Comparison of ENCODE assay signal across 28 cellular contexts in the genomic region with DNA sequence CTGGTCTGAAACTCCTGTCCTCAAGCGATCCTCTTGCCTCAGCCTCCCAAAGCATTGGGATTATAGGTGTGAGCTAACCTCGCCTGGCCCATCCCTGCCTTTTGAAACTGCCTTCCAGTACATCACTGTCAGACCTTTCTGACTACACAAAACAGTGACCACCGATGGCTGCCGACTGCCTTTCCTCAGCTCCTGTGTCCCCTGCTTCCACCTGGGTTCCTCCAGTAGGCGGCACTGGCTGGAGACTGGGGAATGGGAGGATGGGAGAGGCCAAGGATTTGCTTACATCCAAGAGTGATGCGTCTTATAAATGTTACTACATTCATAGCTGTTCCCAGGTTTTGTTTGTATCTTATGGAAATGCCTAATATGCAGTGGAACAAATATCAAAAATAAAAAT.
"Had no signal": no experiment of that assay in that cellular context is flagged by ENCODE, and none has a peak within 500 bp of the region (broad histone marks: within the 10 kb centered on the region; RNA-seq: fewer than 3 reads in every experiment).

No MANE protein-coding gene starts in this region.

- H3K4me1 Mint-ChIP-seq: stimulated activated effector memory CD8-positive, alpha-beta T cell treated with anti-CD3 and anti-CD28 coated beads, Interleukin-12 subunit alpha, Interleukin-12 subunit beta, amount 100 ng/mL, for 72 hours had no signal

- H3K27ac ChIP-seq: neural progenitor cell, ovary, parathyroid adenoma, psoas muscle, right lobe of liver, sigmoid colon, stomach, thoracic aorta, thyroid gland, tibial nerve, upper lobe of left lung, vagina had no signal

- H3K27me3 ChIP-seq: neural progenitor cell, ovary, right lobe of liver, sigmoid colon, stomach, thyroid gland, tibial nerve, upper lobe of left lung, vagina had no signal

- H3K4me2 ChIP-seq: neural progenitor cell had no signal

- FAIRE-seq: small intestine, urothelium cell line had no signal

- H2AFZ ChIP-seq: neural progenitor cell, parathyroid adenoma had no signal

- H3K9ac ChIP-seq: neural progenitor cell, parathyroid adenoma had no signal

- DNase-seq: occipital lobe; ovary; posterior cingulate gyrus; psoas muscle; right cardiac atrium; right lobe of liver; sigmoid colon; small intestine; stimulated activated CD4-positive, alpha-beta T cell treated with anti-CD3 and anti-CD28 coated beads, Interleukin-15, amount 100 ng/mL, for 24 hours; stimulated activated CD4-positive, alpha-beta T cell treated with anti-CD3 and anti-CD28 coated beads, Interleukin-2, amount 100 ng/mL, for 24 hours; stimulated activated CD4-positive, alpha-beta T cell treated with anti-CD3 and anti-CD28 coated beads, Interleukin-2, amount 100 ng/mL, for 48 hours; stimulated activated CD4-positive, alpha-beta T cell treated with anti-CD3 and anti-CD28 coated beads, Interleukin-4, amount 100 ng/mL, for 24 hours; stimulated activated naive B cell treated with anti-CD40 and anti-IgM and Interleukin-4, amounts not matched to agents 10 μg/mL and 1 μg/mL and 100 μg/mL, for 72 hours; stimulated activated naive CD4-positive, alpha-beta T cell treated with Interleukin-2 at 50 U/mL for 16 hours; stomach; thyroid gland; trophoblast cell; upper lobe of left lung had no signal

- H3K4me3 Mint-ChIP-seq: nephron; neural progenitor cell; stimulated activated effector memory CD8-positive, alpha-beta T cell treated with anti-CD3 and anti-CD28 coated beads, Interleukin-12 subunit alpha, Interleukin-12 subunit beta, amount 100 ng/mL, for 72 hours; stimulated activated naive B cell treated with anti-CD40 and anti-IgM and Interleukin-4, amounts not matched to agents 10 μg/mL and 1 μg/mL and 100 μg/mL, for 72 hours; stimulated activated naive CD8-positive, alpha-beta T cell treated with anti-CD3 and anti-CD28 coated beads, Interleukin-15, Interleukin-2, amounts not matched to agents 100 ng/mL and 50 ng/mL, for 24 hours had no signal

- H3K9me3 Mint-ChIP-seq: nephron; neural progenitor cell; stimulated activated naive CD8-positive, alpha-beta T cell treated with anti-CD3 and anti-CD28 coated beads, Interleukin-15, Interleukin-2, amounts not matched to agents 100 ng/mL and 50 ng/mL, for 24 hours had no signal

- H3K4me3 ChIP-seq: neural progenitor cell, ovary, psoas muscle, right lobe of liver, sigmoid colon, stomach, thoracic aorta, thyroid gland, tibial nerve, upper lobe of left lung, vagina had no signal

- H3K36me3 ChIP-seq: neural progenitor cell, ovary, right lobe of liver, thoracic aorta, thyroid gland, upper lobe of left lung, vagina had no signal

- H3K9me3 ChIP-seq: ovary, psoas muscle, right lobe of liver, sigmoid colon, stomach, thoracic aorta, thyroid gland, tibial nerve, upper lobe of left lung, vagina had no signal

- H3K79me2 ChIP-seq: parathyroid adenoma had no signal

- H3K4me1 ChIP-seq: neural progenitor cell, parathyroid adenoma, psoas muscle, right lobe of liver, sigmoid colon, stomach, thyroid gland, upper lobe of left lung, vagina had no signal

- H3K27ac Mint-ChIP-seq: neural progenitor cell; progenitor cell of endocrine pancreas; stimulated activated effector memory CD8-positive, alpha-beta T cell treated with anti-CD3 and anti-CD28 coated beads, Interleukin-12 subunit alpha, Interleukin-12 subunit beta, amount 100 ng/mL, for 72 hours; stimulated activated naive B cell treated with anti-CD40 and anti-IgM and Interleukin-4, amounts not matched to agents 10 μg/mL and 1 μg/mL and 100 μg/mL, for 72 hours; stimulated activated naive CD8-positive, alpha-beta T cell treated with anti-CD3 and anti-CD28 coated beads, Interleukin-15, Interleukin-2, amounts not matched to agents 100 ng/mL and 50 ng/mL, for 24 hours had no signal

- ATAC-seq: psoas muscle; right cardiac atrium; right lobe of liver; stimulated activated effector memory CD8-positive, alpha-beta T cell treated with anti-CD3 and anti-CD28 coated beads, Interleukin-12 subunit alpha, Interleukin-12 subunit beta, amount 100 ng/mL, for 72 hours; stimulated activated naive B cell treated with anti-CD40 and anti-IgM and Interleukin-4, amounts not matched to agents 10 μg/mL and 1 μg/mL and 100 μg/mL, for 72 hours had no signal

- H3K27me3 Mint-ChIP-seq: progenitor cell of endocrine pancreas; stimulated activated naive B cell treated with anti-CD40 and anti-IgM and Interleukin-4, amounts not matched to agents 10 μg/mL and 1 μg/mL and 100 μg/mL, for 72 hours; stimulated activated naive CD8-positive, alpha-beta T cell treated with anti-CD3 and anti-CD28 coated beads, Interleukin-15, Interleukin-2, amounts not matched to agents 100 ng/mL and 50 ng/mL, for 24 hours had no signal
